1 cellular context compared by ENCODE assay signal in the genomic region with DNA sequence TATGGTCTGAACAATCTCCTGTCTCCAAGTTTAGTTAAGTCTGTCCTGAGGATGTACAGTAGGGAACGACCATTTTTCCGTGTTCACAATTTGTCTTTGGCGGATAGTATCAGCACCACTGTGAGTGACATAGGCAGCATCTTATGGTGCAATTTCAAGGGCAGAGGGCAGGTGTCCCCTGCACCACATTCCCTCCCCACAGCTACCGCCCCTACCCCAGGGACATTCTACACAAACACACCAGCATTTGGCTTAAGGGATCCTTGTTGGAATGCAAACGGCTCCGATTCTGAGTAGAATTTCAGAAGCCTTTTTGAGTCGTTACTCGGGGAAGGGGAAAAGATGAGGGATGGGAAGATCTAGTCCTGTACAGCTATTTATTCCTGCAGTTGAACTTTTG.
TF ChIP-seq lines count a peak whose summit lies in the region.

No MANE protein-coding gene starts in this region.

TF ChIP-seq in H1, 55 proteins besides CTCF, POLR2A, EP300 and RAD21:
- no peak for TF ChIP-seq SUZ12 (IDR thresholded peaks at IDR 0.05; ENCODE audit: low read length)
- TF ChIP-seq TAF7 (optimal IDR thresholded peaks at IDR 0.05; ENCODE audit: borderline replicate concordance, low read depth, low read length): no peak
- TF ChIP-seq CEBPB (IDR thresholded peaks at IDR 0.05; ENCODE audit: low read depth, low read length): 0 out of 2 replicates have a peak, but pooled peaks have one; percentile 8
